ENCODE assay signal across 8 cellular contexts in the genomic region with DNA sequence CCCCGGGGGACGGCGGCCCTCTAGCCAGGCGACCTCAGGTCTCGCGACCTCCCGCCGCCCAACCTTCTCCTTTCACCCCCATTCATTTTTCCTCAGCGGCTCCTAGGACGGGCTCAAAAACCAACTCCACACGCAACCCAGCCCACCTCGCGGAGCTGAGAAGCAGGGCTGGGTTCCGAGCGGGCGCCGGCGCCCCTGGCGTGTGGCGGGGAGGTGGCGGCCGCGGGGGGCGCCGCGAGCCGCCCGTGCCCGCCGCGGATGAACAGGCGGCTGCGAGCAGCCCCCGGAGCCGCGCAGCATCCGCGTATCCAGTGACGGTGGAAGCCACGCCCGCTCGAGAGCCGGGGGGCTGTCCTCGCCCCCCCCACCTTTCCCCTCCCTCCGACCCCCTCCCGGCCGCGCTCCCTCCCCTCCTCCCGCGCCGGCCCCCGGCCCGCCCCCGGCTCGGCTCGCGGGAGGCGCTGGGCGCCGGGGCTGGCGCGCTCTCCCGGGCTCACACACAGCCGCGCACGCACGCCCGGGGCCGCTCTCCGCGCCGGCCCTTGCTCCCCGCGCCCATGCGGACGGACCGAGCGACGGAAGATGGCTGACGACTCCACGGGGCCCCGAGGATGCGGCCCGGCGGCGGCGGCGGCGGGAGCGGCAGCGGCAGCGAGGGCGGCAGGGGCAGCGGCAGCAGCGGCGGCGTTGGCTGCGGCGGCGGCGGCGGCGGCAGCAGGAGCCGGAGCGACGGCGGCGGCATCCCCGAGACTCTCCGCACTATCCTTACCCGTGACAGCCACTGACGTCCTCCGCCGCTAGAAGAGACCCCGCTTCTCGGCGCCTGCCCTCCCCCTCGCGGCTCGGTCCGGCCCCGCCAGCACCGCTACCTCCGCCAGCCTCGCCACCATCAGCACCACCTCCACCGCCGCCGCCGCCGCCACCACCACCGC. TPM values are rescaled to one million over a fixed set of nuclear protein-coding genes. Genes with fewer than 3 reads are reported as not detected.
A peak's percentile ranks its signal among the peaks of the same experiment; 100 is the strongest.
DNase-seq lines count a peak whose midpoint lies in the region; ATAC-seq and TF ChIP-seq lines count a peak whose summit lies in the region.

Gene SOBP, plus strand, starts transcription at position 482 of the 932 bp plus-strand sequence. CDS start 500 bp downstream, outside the sequence.

- peak; percentile 16 for TF ChIP-seq CTCF in OCI-LY1 (IDR thresholded peaks at IDR 0.05; ENCODE audit: low read length)
- TF ChIP-seq CTCF in neural crest cell (conservative IDR thresholded peaks at IDR 0.05), result peak; percentile 41

- peak within 1 kb of the TSS; percentile 100 for H3K4me3 Mint-ChIP-seq in neural crest cell

- no peaks in the 10 kb centered on the region for H3K36me3 Mint-ChIP-seq in neural crest cell (ENCODE audit: low read depth)

- H3K9me2 ChIP-seq in OCI-LY1 (ENCODE audit: low read depth, low read length), result no peaks in the 10 kb centered on the region

- H3K9me3 Mint-ChIP-seq in neural crest cell, result no peaks in the 10 kb centered on the region

- no peaks in the 10 kb centered on the region for H3K9me3 ChIP-seq in OCI-LY1 (ENCODE audit: low read length)

- peaks cover 17% of the 10 kb centered on the region for H3K4me1 Mint-ChIP-seq in neural crest cell

- peaks cover 7% of the 10 kb centered on the region; the same call in 1 of the 2 replicates for H3F3A ChIP-seq in OCI-LY1 (ENCODE audit: insufficient read depth, low read length)

- H2AFZ ChIP-seq in OCI-LY1 (ENCODE audit: low read length), result no peak within 1 kb of the TSS

- peak within 1 kb of the TSS; percentile 87 for H3K27ac ChIP-seq in OCI-LY1 (ENCODE audit: low read depth, low read length, poor library complexity, severe bottlenecking)
- peak within 1 kb of the TSS; percentile 76 for H3K27ac ChIP-seq in urinary bladder (ENCODE audit: low read depth)

- H3K4me3 ChIP-seq in OCI-LY1 (ENCODE audit: low read depth, low read length, poor library complexity, severe bottlenecking), result peak within 1 kb of the TSS; percentile 99
- peak within 1 kb of the TSS; percentile 85 for H3K4me3 ChIP-seq in urinary bladder (ENCODE audit: low read depth, low read length)

- 1% methylated on average over 125 of the region's 131 CpGs for WGBS in urinary bladder

- H3K4me1 ChIP-seq in OCI-LY1 (ENCODE audit: insufficient read depth, low read length, severe bottlenecking), result peaks cover 37% of the 10 kb centered on the region
- H3K4me1 ChIP-seq in urinary bladder (ENCODE audit: insufficient read depth), result no peaks in the 10 kb centered on the region

- H3K79me2 ChIP-seq in OCI-LY1 (ENCODE audit: insufficient read depth, low read length), result peaks cover 46% of the 10 kb centered on the region

- DNase-seq in GM03348 (ENCODE audit: low spot score) (peak; percentile 64), activated gamma-delta T cell treated with Interleukin-2 at 50 U/mL for 16 hours (peak; percentile 39), globus pallidus (ENCODE audit: low spot score) (peak; percentile 77), neural crest cell (ENCODE audit: low read depth, low spot score) (peak; percentile 76)

- ATAC-seq in HG02885 (IDR thresholded peaks at IDR 0.05; ENCODE audit: poor library complexity, unreplicated experiment), result peak; percentile 51
- ATAC-seq in GM21423 (IDR thresholded peaks at IDR 0.05; ENCODE audit: unreplicated experiment), result no peak

- H3K4me2 ChIP-seq in OCI-LY1 (ENCODE audit: low read length), result peak within 1 kb of the TSS; percentile 91

- H3K36me3 ChIP-seq in OCI-LY1 (ENCODE audit: insufficient read depth, low read length) (peaks cover 13% of the 10 kb centered on the region; the same call in 1 of the 2 replicates), urinary bladder (ENCODE audit: insufficient read depth) (no peaks in the 10 kb centered on the region)

- H3K27me3 ChIP-seq in OCI-LY1 (ENCODE audit: insufficient read depth, low read length), result no peaks in the 10 kb centered on the region

- H4K20me1 ChIP-seq in OCI-LY1 (ENCODE audit: insufficient read depth, low read length), result no peaks in the 10 kb centered on the region

- H3K27me3 Mint-ChIP-seq in neural crest cell (ENCODE audit: low read depth), result peaks cover 30% of the 10 kb centered on the region

- peak within 1 kb of the TSS; percentile 95 for H3K9ac ChIP-seq in OCI-LY1 (ENCODE audit: low read length)

- peak within 1 kb of the TSS; percentile 97 for H3K27ac Mint-ChIP-seq in neural crest cell (ENCODE audit: unreplicated experiment)

RNA-seq across cellular contexts. Expression of gene SOBP, which starts in this region (rescaled TPM):
- total RNA-seq in neural crest cell (23.0 and 24.0 TPM in 2 replicates), urinary bladder (27.7 TPM)
- polyA plus RNA-seq in urinary bladder, result 15.3 TPM
